Comparison of ENCODE assay signal across 1 cellular context in the genomic region with DNA sequence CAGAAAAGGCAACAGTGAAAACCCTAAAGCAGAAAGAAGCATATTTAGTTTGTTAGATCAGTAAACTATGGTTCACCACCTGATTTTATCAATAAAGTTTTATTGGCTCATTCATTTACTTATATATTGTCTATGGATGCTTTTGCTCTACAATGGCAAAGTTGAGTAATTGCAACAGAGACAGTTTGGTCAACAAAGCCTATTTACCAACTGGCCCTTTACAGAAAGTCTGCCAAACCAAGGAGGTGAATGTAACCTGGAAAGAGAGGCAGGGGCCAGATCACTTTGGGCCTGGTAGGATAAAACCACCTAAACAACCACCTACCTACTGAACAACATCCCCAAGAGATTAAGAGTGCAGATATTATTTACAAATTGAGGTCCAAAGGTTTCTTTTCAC.
TF ChIP-seq lines count a peak whose summit lies in the region.

No MANE protein-coding gene starts in this region.

TF ChIP-seq in GM12878, 131 proteins besides CTCF, POLR2A, EP300 and RAD21:
- TF ChIP-seq, protein P1, sequence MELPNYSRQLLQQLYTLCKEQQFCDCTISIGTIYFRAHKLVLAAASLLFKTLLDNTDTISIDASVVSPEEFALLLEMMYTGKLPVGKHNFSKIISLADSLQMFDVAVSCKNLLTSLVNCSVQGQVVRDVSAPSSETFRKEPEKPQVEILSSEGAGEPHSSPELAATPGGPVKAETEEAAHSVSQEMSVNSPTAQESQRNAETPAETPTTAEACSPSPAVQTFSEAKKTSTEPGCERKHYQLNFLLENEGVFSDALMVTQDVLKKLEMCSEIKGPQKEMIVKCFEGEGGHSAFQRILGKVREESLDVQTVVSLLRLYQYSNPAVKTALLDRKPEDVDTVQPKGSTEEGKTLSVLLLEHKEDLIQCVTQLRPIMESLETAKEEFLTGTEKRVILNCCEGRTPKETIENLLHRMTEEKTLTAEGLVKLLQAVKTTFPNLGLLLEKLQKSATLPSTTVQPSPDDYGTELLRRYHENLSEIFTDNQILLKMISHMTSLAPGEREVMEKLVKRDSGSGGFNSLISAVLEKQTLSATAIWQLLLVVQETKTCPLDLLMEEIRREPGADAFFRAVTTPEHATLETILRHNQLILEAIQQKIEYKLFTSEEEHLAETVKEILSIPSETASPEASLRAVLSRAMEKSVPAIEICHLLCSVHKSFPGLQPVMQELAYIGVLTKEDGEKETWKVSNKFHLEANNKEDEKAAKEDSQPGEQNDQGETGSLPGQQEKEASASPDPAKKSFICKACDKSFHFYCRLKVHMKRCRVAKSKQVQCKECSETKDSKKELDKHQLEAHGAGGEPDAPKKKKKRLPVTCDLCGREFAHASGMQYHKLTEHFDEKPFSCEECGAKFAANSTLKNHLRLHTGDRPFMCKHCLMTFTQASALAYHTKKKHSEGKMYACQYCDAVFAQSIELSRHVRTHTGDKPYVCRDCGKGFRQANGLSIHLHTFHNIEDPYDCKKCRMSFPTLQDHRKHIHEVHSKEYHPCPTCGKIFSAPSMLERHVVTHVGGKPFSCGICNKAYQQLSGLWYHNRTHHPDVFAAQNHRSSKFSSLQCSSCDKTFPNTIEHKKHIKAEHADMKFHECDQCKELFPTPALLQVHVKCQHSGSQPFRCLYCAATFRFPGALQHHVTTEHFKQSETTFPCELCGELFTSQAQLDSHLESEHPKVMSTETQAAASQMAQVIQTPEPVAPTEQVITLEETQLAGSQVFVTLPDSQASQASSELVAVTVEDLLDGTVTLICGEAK (IDR thresholded peaks at IDR 0.05; ENCODE audit: borderline replicate concordance): peak; percentile 37; the same call in 1 of the 2 replicates
- TF ChIP-seq DPF2 (IDR thresholded peaks at IDR 0.05): no peak
TF ChIP-seq in GM12878: peak in this region for 1.
